Comparison of ENCODE assay signal across 22 cellular contexts in genomic region chr7:424961-425793, GRCh38.
DNase-seq lines count a peak whose midpoint lies in the region; ATAC-seq and TF ChIP-seq lines count a peak whose summit lies in the region.
"Had no signal": no experiment of that assay in that cellular context is flagged by ENCODE, and none has a peak within 500 bp of the region (broad histone marks: within the 10 kb centered on the region; RNA-seq: fewer than 3 reads in every experiment).

No MANE protein-coding gene starts in this region.

- no peaks in the 10 kb centered on the region for H3K36me3 Mint-ChIP-seq in brain

- 28 to 37% (median 30%) methylated on average over 44 to 46 of the region's 46 CpGs for WGBS in psoas muscle, 3 donors

- H3K9ac ChIP-seq in BLaER1 = no peak overlapping the region

- H3K36me3 ChIP-seq in BLaER1 (no peaks in the 10 kb centered on the region), left ventricle myocardium inferior (no peaks in the 10 kb centered on the region), psoas muscle (ENCODE audit: insufficient read depth in 1 of 2, low read depth in 1 of 2) (no peaks in the 10 kb centered on the region)
- H3K36me3 ChIP-seq: cardiac muscle cell had no signal

- peaks cover 9% of the 10 kb centered on the region for H3K4me1 Mint-ChIP-seq in brain
- H3K4me1 Mint-ChIP-seq: activated B cell treated with CpG ODN at 0.5 μM for 24 hours, B cell had no signal

- H3K4me3 Mint-ChIP-seq in brain = no peak overlapping the region
- H3K4me3 Mint-ChIP-seq: activated B cell treated with CpG ODN at 0.5 μM for 24 hours, B cell had no signal

- H3K27me3 Mint-ChIP-seq in brain = no peaks in the 10 kb centered on the region
- H3K27me3 Mint-ChIP-seq: activated B cell treated with CpG ODN at 0.5 μM for 24 hours, B cell had no signal

- intact Hi-C loops in left ventricle myocardium inferior (cut with micrococcal nuclease) = no loop called here
- intact Hi-C loops in psoas muscle (cut with DNase I) = no loop called here

- ATAC-seq in psoas muscle = peak; percentile 37 to 70 (median 54)
- no peak for ATAC-seq in HG03342 (IDR thresholded peaks at IDR 0.05; ENCODE audit: unreplicated experiment)
- ATAC-seq: HCT116, Panc1 had no signal

- no peak for DNase-seq in left ventricle myocardium inferior
- peak; percentile 48 to 54 for DNase-seq in psoas muscle
- no peak for DNase-seq in NCI-H82 (lab: John Stamatoyannopoulos, UW)
- DNase-seq in GF-D8 (lab: John Stamatoyannopoulos, UW) = no peak
- no peak for DNase-seq in GM19240 (ENCODE audit: insufficient read length, low spot score)
- DNase-seq: activated B cell treated with CpG ODN at 0.5 μM for 24 hours; activated naive CD4-positive, alpha-beta T cell; DND-41; Karpas-422; NCI-H1436 treated with DMSO at 0.1 percent for 48 hours; NCI-H524 treated with DMSO at 0.1 percent for 48 hours; T-helper 1 cell had no signal

- H3K9me3 Mint-ChIP-seq in brain = peaks cover 0 to 12% (median 5%) of the 10 kb centered on the region in 5 experiments
- H3K9me3 Mint-ChIP-seq: activated B cell treated with CpG ODN at 0.5 μM for 24 hours had no signal

- H3K27ac Mint-ChIP-seq in brain = peak overlapping the region in 4 of 5 experiments; percentile 38 to 69 (median 56)
- H3K27ac Mint-ChIP-seq: activated B cell treated with CpG ODN at 0.5 μM for 24 hours, B cell had no signal

- H4K20me1 ChIP-seq in BLaER1 = no peaks in the 10 kb centered on the region

- H3K27ac ChIP-seq in BLaER1 = 0 out of 2 replicates have a peak overlapping the region, but pooled peaks have one; percentile 18
- peak overlapping the region; percentile 50 for H3K27ac ChIP-seq in left ventricle myocardium inferior (replicated peaks)
- H3K27ac ChIP-seq in psoas muscle = no peak overlapping the region
- H3K27ac ChIP-seq: cardiac muscle cell, hepatocyte, HL-60 had no signal

- H3K9me3 ChIP-seq in BLaER1 (no peaks in the 10 kb centered on the region), left ventricle myocardium inferior (replicated peaks) (no peaks in the 10 kb centered on the region), psoas muscle (no peaks in the 10 kb centered on the region)

- H3K4me3 ChIP-seq in BLaER1 (peak overlapping the region; percentile 28; the same call in 1 of the 2 replicates), left ventricle myocardium inferior (no peak overlapping the region), psoas muscle (no peak overlapping the region)
- H3K4me3 ChIP-seq: cardiac muscle cell, hepatocyte, smooth muscle cell had no signal

- TF ChIP-seq CTCF in brain (conservative IDR thresholded peaks at IDR 0.05) = no peak
- no peak for TF ChIP-seq CTCF in left ventricle myocardium inferior (IDR thresholded peaks at IDR 0.05; ENCODE audit: borderline replicate concordance)
- TF ChIP-seq CTCF in psoas muscle (IDR thresholded peaks at IDR 0.05) = no peak

- H3K27me3 ChIP-seq in BLaER1 = no peaks in the 10 kb centered on the region
- peaks cover 45% of the 10 kb centered on the region for H3K27me3 ChIP-seq in left ventricle myocardium inferior (ENCODE audit: low read depth)
- H3K27me3 ChIP-seq in psoas muscle (ENCODE audit: insufficient read depth in 3 of 3, low read length in 2 of 3) = peaks cover 0 to 33% (median 8%) of the 10 kb centered on the region in 3 donors
- H3K27me3 ChIP-seq: cardiac muscle cell, hepatocyte had no signal

- H3K4me2 ChIP-seq in BLaER1 = peak overlapping the region; percentile 91
- H3K4me2 ChIP-seq: hepatocyte, smooth muscle cell had no signal

- H3K4me1 ChIP-seq in BLaER1 = peaks cover 43% of the 10 kb centered on the region
- H3K4me1 ChIP-seq in left ventricle myocardium inferior = peaks cover 14% of the 10 kb centered on the region
- H3K4me1 ChIP-seq in psoas muscle = no peaks in the 10 kb centered on the region

Comparison
In these comparisons a context has a peak if more than half of its experiments do, and no peak if none do; other contexts are left out.
1. DNase-seq: peak in psoas muscle (2 of 2); none in left ventricle myocardium inferior (single experiment), NCI-H82 (single experiment), GF-D8 (single experiment) and GM19240 (single experiment).